In genomic region chr19:46785054-46785979, GRCh38 we compare ENCODE assay signal across 8 cellular contexts. TPM values are rescaled to one million over a fixed set of nuclear protein-coding genes. Genes with fewer than 3 reads are reported as not detected.
DNase-seq lines count a peak whose midpoint lies in the region; ATAC-seq, FAIRE-seq and TF ChIP-seq lines count a peak whose summit lies in the region.

No MANE protein-coding gene starts in this region.

- TF ChIP-seq POLR2A in endothelial cell of umbilical vein (IDR thresholded peaks at IDR 0.05; ENCODE audit: low read depth, low read length), result no peak

- CTCF ChIA-PET in endothelial cell of umbilical vein (lab: Charles Lee), result interaction anchor here (0.8 to 6.7 kb wide), 11 partner anchors 15 to 55 kb away, joined by 3 to 63 read pairs (median 5); no protein-coding TSS in a partner anchor

- no peaks in the 10 kb centered on the region for H3K9me1 ChIP-seq in endothelial cell of umbilical vein (replicated peaks; ENCODE audit: control insufficient read depth, extremely low read depth, insufficient read depth, low read length)

- BruUV-seq in endothelial cell of umbilical vein (replicated peaks; lab: Mats Ljungman, UMichigan), result no TSS peak

- no peak for TF ChIP-seq CTCF in endothelial cell of umbilical vein (IDR thresholded peaks at IDR 0.05; ENCODE audit: extremely low read depth in 1 of 2, insufficient read depth in 1 of 2, low read depth in 1 of 2, low read length in 2 of 2)
- TF ChIP-seq CTCF in pancreas (IDR thresholded peaks at IDR 0.05), result no peak
- no peak for TF ChIP-seq CTCF in GM13976 (IDR thresholded peaks at IDR 0.05; ENCODE audit: borderline replicate concordance, control extremely low read depth, extremely low read depth, insufficient read depth, missing control alignments)

- H3K4me1 ChIP-seq in endothelial cell of umbilical vein (ENCODE audit: control insufficient read depth, extremely low read depth, insufficient read depth, low read length), result peaks cover 34% of the 10 kb centered on the region
- peaks cover 3 to 6% (median 4%) of the 10 kb centered on the region in 3 donors for H3K4me1 ChIP-seq in pancreas

- peaks cover 4% of the 10 kb centered on the region for H4K20me1 ChIP-seq in endothelial cell of umbilical vein (replicated peaks; ENCODE audit: control insufficient read depth, extremely low read depth, insufficient read depth, low read length)

- H3K27me3 ChIP-seq in endothelial cell of umbilical vein (ENCODE audit: control insufficient read depth in 2 of 2, insufficient read depth in 2 of 2, low read length in 2 of 2) (no peaks in the 10 kb centered on the region), pancreas (no peaks in the 10 kb centered on the region)

- peak overlapping the region in 2 of 3 experiments; percentile 20 to 60 for H3K4me3 ChIP-seq in endothelial cell of umbilical vein (replicated peaks in 1 of 3; ENCODE audit: insufficient read depth in 1 of 3, low read depth in 1 of 3, low read length in 3 of 3)
- H3K4me3 ChIP-seq in pancreas, result peak overlapping the region in 2 of 4 donors; percentile 47 to 76

- in situ Hi-C loops in GM13976 (cut with MboI; ENCODE audit: low sequenced_read_pairs, unreplicated experiment), result no loop called here

- H3K36me3 ChIP-seq in endothelial cell of umbilical vein (ENCODE audit: control insufficient read depth in 2 of 2, extremely low read depth in 1 of 2, insufficient read depth in 2 of 2, low read length in 2 of 2) (peaks cover 13 to 16% of the 10 kb centered on the region in 2 experiments), pancreas (no peaks in the 10 kb centered on the region)

- FAIRE-seq in endothelial cell of umbilical vein (lab: Jason Lieb, UNC), result no peak
- FAIRE-seq in pancreas (lab: Jason Lieb, UNC), result no peak

- intact Hi-C loops in endothelial cell of umbilical vein (cut with micrococcal nuclease), result loop anchor here (5.0 kb wide), 1 partner anchor 472 kb away; the partner anchor contains the start of gene CCDC9
- intact Hi-C loops in pancreas (cut with DNase I), result no loop called here

- H3K27ac ChIP-seq in endothelial cell of umbilical vein (ENCODE audit: insufficient read depth, low read depth, low read length) (peak overlapping the region; percentile 98), pancreas (peak overlapping the region; percentile 35 to 71 (median 48))

- no peak for ATAC-seq in pancreas

- dilution Hi-C loops in endothelial cell of umbilical vein (cut with MboI; ENCODE audit: extremely low pct_ligation_motif_present, low sequenced_read_pairs), result no loop called here

- H3K9ac ChIP-seq in endothelial cell of umbilical vein (replicated peaks; ENCODE audit: extremely low read depth, insufficient read depth, low read length), result no peak overlapping the region

- peaks cover 63% of the 10 kb centered on the region for H3K79me2 ChIP-seq in endothelial cell of umbilical vein (ENCODE audit: control insufficient read depth, insufficient read depth, low read length)

- 70 to 81% methylated on average over 19 of the region's 19 CpGs for WGBS in pancreas, 2 donors

- no peaks in the 10 kb centered on the region for H3K9me3 ChIP-seq in endothelial cell of umbilical vein (replicated peaks; ENCODE audit: control insufficient read depth, insufficient read depth, low read length)
- H3K9me3 ChIP-seq in pancreas, result no peaks in the 10 kb centered on the region

- peak overlapping the region; percentile 69 for H3K4me2 ChIP-seq in endothelial cell of umbilical vein (ENCODE audit: insufficient read depth, low read length)

- no peak overlapping the region for H2AFZ ChIP-seq in endothelial cell of umbilical vein (ENCODE audit: low read depth, low read length)

- DNase-seq in EL (peak; percentile 56), OCI-M1 (lab: John Stamatoyannopoulos, UW) (peak; percentile 70), endothelial cell of umbilical vein (ENCODE audit: low read depth, low spot score) (no peak), pancreas (no peak), GM13976 (ENCODE audit: low spot score) (no peak), NCI-H146 (lab: John Stamatoyannopoulos, UW) (no peak), NCI-H345 treated with DMSO at 0.1 percent for 48 hours (lab: John Stamatoyannopoulos, UW; ENCODE audit: unreplicated experiment) (no peak)
- no peak for DNase-seq in effector CD4-positive, alpha-beta T cell

- POLR2A ChIA-PET in endothelial cell of umbilical vein (lab: Charles Lee), result interaction anchor here (0.5 to 0.9 kb wide), 3 partner anchors 18 to 69 kb away, joined by 3 to 5 read pairs (median 4); partner anchors contain the start of gene PRKD2

TF ChIP-seq in endothelial cell of umbilical vein, 7 proteins besides CTCF, POLR2A, EP300 and RAD21:
- TF ChIP-seq JUN (IDR thresholded peaks at IDR 0.05; ENCODE audit: borderline replicate concordance, insufficient read depth, insufficient read length, low read depth) (no peak), POLR2AphosphoS5 (IDR thresholded peaks at IDR 0.05; ENCODE audit: insufficient read depth, low read depth, low read length) (no peak), MYC (IDR thresholded peaks at IDR 0.05; ENCODE audit: low read depth, low read length) (no peak), GATA2 (IDR thresholded peaks at IDR 0.05; ENCODE audit: insufficient read depth, insufficient read length, low read depth, low read length) (no peak), MAX (IDR thresholded peaks at IDR 0.05; ENCODE audit: insufficient read depth, insufficient read length) (no peak), EZH2 (IDR thresholded peaks at IDR 0.05; ENCODE audit: borderline replicate concordance, low read depth, low read length, severe bottlenecking) (no peak), FOS (IDR thresholded peaks at IDR 0.05; ENCODE audit: borderline replicate concordance, insufficient read depth, low read length) (no peak)
TF ChIP-seq in endothelial cell of umbilical vein: peak in this region for 0.

RNA-seq across cellular contexts. Expression of gene SLC1A5, which starts 3.1 kb away (rescaled TPM):
- total RNA-seq in endothelial cell of umbilical vein (105 and 114 TPM in 2 replicates), pancreas (100 to 1,000 TPM in 1 of 6 donors, 10 to 100 TPM in 4, 1 to 10 TPM in 1; 9.6 to 148 (median 15.9) TPM)
- polyA plus RNA-seq in endothelial cell of umbilical vein (114 TPM in 2 replicates), pancreas (10 to 100 TPM in 1 of 2 donors, 1 to 10 TPM in 1; 8.6 to 13.9 TPM)
- polyA plus RNA-seq in endothelial cell of umbilical vein (2011; cell fraction: cytosol; rRNA removed), result 73.3 and 75.0 TPM in 2 replicates
- 43.7 and 51.1 TPM in 2 replicates for polyA plus RNA-seq in endothelial cell of umbilical vein (2011; cell fraction: nucleus; rRNA removed)
- polyA plus RNA-seq in endothelial cell of umbilical vein (2012), result 86.6 and 87.7 TPM in 2 replicates
- 127 and 137 TPM in 2 replicates for polyA minus RNA-seq in endothelial cell of umbilical vein
- polyA minus RNA-seq in endothelial cell of umbilical vein (2011; cell fraction: cytosol; rRNA and poly(A)+ RNA removed), result 98.2 TPM
- 22.9 and 25.6 TPM in 2 replicates for polyA minus RNA-seq in endothelial cell of umbilical vein (2011; cell fraction: nucleus; rRNA and poly(A)+ RNA removed)

RNA-seq across cellular contexts. Expression of gene STRN4, which starts 39.1 kb away (rescaled TPM):
- total RNA-seq in endothelial cell of umbilical vein (108 and 116 TPM in 2 replicates), pancreas (10 to 100 TPM; 26.4 to 43.5 (median 32.6) TPM)
- polyA plus RNA-seq in endothelial cell of umbilical vein (144 and 179 TPM in 2 replicates), pancreas (10 to 100 TPM; 43.4 to 48.0 TPM)
- 87.1 and 114 TPM in 2 replicates for polyA plus RNA-seq in endothelial cell of umbilical vein (2011; cell fraction: cytosol; rRNA removed)
- 179 and 227 TPM in 2 replicates for polyA plus RNA-seq in endothelial cell of umbilical vein (2011; cell fraction: nucleus; rRNA removed)
- 54.6 and 71.2 TPM in 2 replicates for polyA plus RNA-seq in endothelial cell of umbilical vein (2012)
- 86.7 and 114 TPM in 2 replicates for polyA minus RNA-seq in endothelial cell of umbilical vein
- 31.5 TPM for polyA minus RNA-seq in endothelial cell of umbilical vein (2011; cell fraction: cytosol; rRNA and poly(A)+ RNA removed)
- polyA minus RNA-seq in endothelial cell of umbilical vein (2011; cell fraction: nucleus; rRNA and poly(A)+ RNA removed), result 65.9 and 118 TPM in 2 replicates

RNA-seq across cellular contexts. Expression of gene FKRP, which starts 39.5 kb away (rescaled TPM):
- total RNA-seq in endothelial cell of umbilical vein, result 28.6 and 32.8 TPM in 2 replicates
- polyA plus RNA-seq in endothelial cell of umbilical vein, result 31.5 and 33.5 TPM in 2 replicates
- polyA plus RNA-seq in endothelial cell of umbilical vein (2011; cell fraction: cytosol; rRNA removed), result 14.6 and 23.7 TPM in 2 replicates
- 49.9 and 63.7 TPM in 2 replicates for polyA plus RNA-seq in endothelial cell of umbilical vein (2011; cell fraction: nucleus; rRNA removed)
- 23.5 and 24.5 TPM in 2 replicates for polyA plus RNA-seq in endothelial cell of umbilical vein (2012)
- 15.9 and 23.2 TPM in 2 replicates for polyA minus RNA-seq in endothelial cell of umbilical vein
- 3.3 TPM for polyA minus RNA-seq in endothelial cell of umbilical vein (2011; cell fraction: cytosol; rRNA and poly(A)+ RNA removed)
- polyA minus RNA-seq in endothelial cell of umbilical vein (2011; cell fraction: nucleus; rRNA and poly(A)+ RNA removed), result 14.5 and 18.0 TPM in 2 replicates
- 1 to 10 TPM; 5.0 to 9.4 (median 6.5) TPM for total RNA-seq in pancreas
- polyA plus RNA-seq in pancreas, result 10 to 100 TPM; 16.6 to 17.4 TPM

Comparison
In these comparisons a context has a peak if more than half of its experiments do, and no peak if none do; other contexts are left out.
1. DNase-seq: peak in EL (single experiment) and OCI-M1 (single experiment); none in endothelial cell of umbilical vein (single experiment), pancreas (0 of 6), GM13976 (single experiment), NCI-H146 (single experiment), effector CD4-positive, alpha-beta T cell (single experiment) and NCI-H345 treated with DMSO at 0.1 percent for 48 hours (single experiment).